ENCODE assay signal across 14 cellular contexts in the genomic region with DNA sequence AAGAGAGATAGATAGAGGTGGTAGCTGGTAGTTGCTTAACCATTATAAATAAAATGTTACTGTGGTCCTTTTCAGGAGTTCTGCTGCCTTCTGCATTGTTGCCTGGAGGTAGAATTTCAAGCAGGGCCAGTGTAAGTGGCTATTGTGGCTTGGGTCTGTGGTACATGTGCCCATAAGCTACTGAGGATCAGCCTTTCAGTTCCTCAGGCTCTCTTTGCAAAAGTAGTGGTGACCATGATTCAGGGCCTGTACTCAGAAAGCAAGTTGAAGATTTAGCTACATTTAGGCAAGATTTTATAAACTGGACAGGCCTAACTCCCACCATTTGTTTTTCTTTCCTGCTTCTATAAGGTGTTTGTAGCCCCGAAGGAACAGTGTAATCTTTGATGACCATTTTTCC.
DNase-seq lines count a peak whose midpoint lies in the region; FAIRE-seq and TF ChIP-seq lines count a peak whose summit lies in the region.
"Had no signal": no experiment of that assay in that cellular context is flagged by ENCODE, and none has a peak within 500 bp of the region (broad histone marks: within the 10 kb centered on the region; RNA-seq: fewer than 3 reads in every experiment).

No MANE protein-coding gene starts in this region.

- no peak for TF ChIP-seq POLR2A in sigmoid colon (IDR thresholded peaks at IDR 0.05)

- CTCF ChIA-PET in A673 (lab: Charles Lee): no interaction called here

- no peak overlapping the region for H3K9ac ChIP-seq in Loucy (ENCODE audit: low read depth, low read length, poor library complexity, severe bottlenecking)
- no peak overlapping the region for H3K9ac ChIP-seq in fibroblast of lung (ENCODE audit: insufficient read depth, low read length)
- no peak overlapping the region for H3K9ac ChIP-seq in endodermal cell (ENCODE audit: extremely low read depth, low read length, poor library complexity, severe bottlenecking)

- BruUV-seq in A673 (replicated peaks; lab: Mats Ljungman, UMichigan): TSS peak; percentile 64

- 35 to 50% methylated on average over 1 of the region's 1 CpG for WGBS in sigmoid colon, 2 donors
- WGBS in endodermal cell (ENCODE audit: insufficient coverage in 1 of 2, insufficient read length in 1 of 2), 2 experiments: 97 to 100% methylated on average over 1 of the region's 1 CpG

- H3K36me3 Mint-ChIP-seq in endodermal cell (ENCODE audit: low read depth): no peaks in the 10 kb centered on the region

- H3F3A ChIP-seq in Loucy (ENCODE audit: low read depth): 0 out of 2 replicates have a peak, but pooled peaks cover 3% of the 10 kb centered on the region

- no peaks in the 10 kb centered on the region for H3K27me3 ChIP-seq in A673 (replicated peaks; ENCODE audit: insufficient read depth, low read depth, low read length, poor library complexity)
- H3K27me3 ChIP-seq in Loucy (ENCODE audit: insufficient read depth, low read length, poor library complexity, severe bottlenecking): no peaks in the 10 kb centered on the region
- H3K27me3 ChIP-seq in fibroblast of lung (ENCODE audit: control insufficient read depth, insufficient read depth, low read length): no peaks in the 10 kb centered on the region
- H3K27me3 ChIP-seq in sigmoid colon: no peaks in the 10 kb centered on the region
- no peaks in the 10 kb centered on the region for H3K27me3 ChIP-seq in endodermal cell (ENCODE audit: control insufficient read depth, insufficient read depth, low read length, poor library complexity, severe bottlenecking)

- POLR2A ChIA-PET in A673 (lab: Charles Lee; ENCODE audit: low non-redundant PET): no interaction called here

- TF ChIP-seq EP300 in sigmoid colon (IDR thresholded peaks at IDR 0.05): no peak

- H3K4me3 ChIP-seq in A673 (ENCODE audit: low read depth, low read length, poor library complexity, severe bottlenecking): no peak overlapping the region
- no peak overlapping the region for H3K4me3 ChIP-seq in Loucy (ENCODE audit: low read length, poor library complexity, severe bottlenecking)
- H3K4me3 ChIP-seq in fibroblast of lung (replicated peaks in 1 of 4; ENCODE audit: control extremely low read depth in 1 of 4, insufficient read depth in 1 of 4, low read depth in 3 of 4, low read length in 4 of 4): no peak overlapping the region
- no peak overlapping the region for H3K4me3 ChIP-seq in sigmoid colon
- no peak overlapping the region for H3K4me3 ChIP-seq in endodermal cell (ENCODE audit: low read length)
- H3K4me3 ChIP-seq: lung had no signal

- H3K4me1 ChIP-seq in A673 (ENCODE audit: insufficient read depth, low read length, poor library complexity, severe bottlenecking) (peaks cover 35% of the 10 kb centered on the region), Loucy (ENCODE audit: insufficient read depth, low read length, poor library complexity, severe bottlenecking) (peaks cover 6% of the 10 kb centered on the region), fibroblast of lung (ENCODE audit: control insufficient read depth, extremely low read depth, insufficient read depth, low read length) (peaks cover 5% of the 10 kb centered on the region), sigmoid colon (peaks cover 0 to 17% (median 9%) of the 10 kb centered on the region in 4 donors), endodermal cell (ENCODE audit: control insufficient read depth, insufficient read depth, low read length) (peaks cover 3% of the 10 kb centered on the region)

- H4K20me1 ChIP-seq in Loucy (ENCODE audit: insufficient read depth, low read length, poor library complexity, severe bottlenecking) (no peaks in the 10 kb centered on the region), fibroblast of lung (ENCODE audit: control insufficient read depth, extremely low read depth, insufficient read depth, low read length) (no peaks in the 10 kb centered on the region)

- H3K4me1 Mint-ChIP-seq in endodermal cell: peaks cover 14% of the 10 kb centered on the region

- DNase-seq in A673 (ENCODE audit: low spot score) (no peak), fibroblast of lung (ENCODE audit: low read depth in 2 of 2) (no peak), sigmoid colon (no peak), urothelium cell line (ENCODE audit: low spot score) (no peak), NCI-H1417 (lab: John Stamatoyannopoulos, UW) (no peak), NCI-H524 treated with DMSO at 0.1 percent for 48 hours (lab: John Stamatoyannopoulos, UW) (no peak), endodermal cell (no peak)
- DNase-seq: activated naive CD8-positive, alpha-beta T cell treated with anti-CD3 and anti-CD28 coated beads, Interleukin-2, amount 10 ng/mL, durations not matched to agents 7 days and 5 days; SHP77 treated with DMSO at 0.1 percent for 48 hours; substantia nigra had no signal

- peak overlapping the region; percentile 27 for H3K4me2 ChIP-seq in Loucy (ENCODE audit: low read depth, low read length, poor library complexity, severe bottlenecking)
- H3K4me2 ChIP-seq in fibroblast of lung (ENCODE audit: extremely low read depth, insufficient read depth, low read length): peak overlapping the region; percentile 11

- no peak for FAIRE-seq in urothelium cell line (lab: Jason Lieb, UNC)

- H3K27ac Mint-ChIP-seq in endodermal cell: no peak overlapping the region
- H3K27ac Mint-ChIP-seq: B cell had no signal

- no peaks in the 10 kb centered on the region for H3K9me3 ChIP-seq in A673 (ENCODE audit: low read depth, low read length, poor library complexity, severe bottlenecking)
- H3K9me3 ChIP-seq in Loucy (ENCODE audit: insufficient read depth, low read depth, low read length): no peaks in the 10 kb centered on the region
- no peaks in the 10 kb centered on the region for H3K9me3 ChIP-seq in fibroblast of lung (ENCODE audit: control insufficient read depth, insufficient read depth, low read depth, low read length)
- H3K9me3 ChIP-seq in sigmoid colon: no peaks in the 10 kb centered on the region
- H3K9me3 ChIP-seq in endodermal cell (ENCODE audit: control insufficient read depth, low read length): no peaks in the 10 kb centered on the region
- H3K9me3 ChIP-seq: neutrophil had no signal

- H3K79me2 ChIP-seq in Loucy (ENCODE audit: insufficient read depth, low read length) (no peaks in the 10 kb centered on the region), fibroblast of lung (ENCODE audit: control insufficient read depth, insufficient read depth, low read length) (peaks cover 6% of the 10 kb centered on the region)

- H3K36me3 ChIP-seq in A673 (ENCODE audit: insufficient read depth, low read length, poor library complexity, severe bottlenecking) (no peaks in the 10 kb centered on the region), Loucy (ENCODE audit: insufficient read depth, low read length) (no peaks in the 10 kb centered on the region), fibroblast of lung (ENCODE audit: control insufficient read depth, insufficient read depth, low read length) (no peaks in the 10 kb centered on the region), sigmoid colon (no peaks in the 10 kb centered on the region), endodermal cell (ENCODE audit: control insufficient read depth, insufficient read depth, low read length) (no peaks in the 10 kb centered on the region)
- H3K36me3 ChIP-seq: neutrophil had no signal

- H3K27me3 Mint-ChIP-seq in endodermal cell (ENCODE audit: insufficient read depth): no peaks in the 10 kb centered on the region
- H3K27me3 Mint-ChIP-seq: B cell had no signal

- H3K27ac ChIP-seq in A673 (ENCODE audit: low read depth, low read length, poor library complexity, severe bottlenecking) (peak overlapping the region; percentile 88), fibroblast of lung (ENCODE audit: insufficient read depth, low read length) (peak overlapping the region; percentile 63), sigmoid colon (peak overlapping the region; percentile 12 to 69 (median 48)), endodermal cell (ENCODE audit: low read depth, low read length) (no peak overlapping the region)
- H3K27ac ChIP-seq: neutrophil had no signal

- H2AFZ ChIP-seq in Loucy (ENCODE audit: low read length) (no peak overlapping the region), fibroblast of lung (ENCODE audit: low read length) (peak overlapping the region; percentile 79)

- intact Hi-C loops in A673 (cut with micrococcal nuclease; ENCODE audit: unreplicated experiment): no loop called here
- intact Hi-C loops in sigmoid colon (cut with DNase I): no loop called here

- H3K4me3 Mint-ChIP-seq in endodermal cell: no peak overlapping the region
- H3K4me3 Mint-ChIP-seq: B cell had no signal

- TF ChIP-seq CTCF in A673 (conservative IDR thresholded peaks at IDR 0.05; ENCODE audit: low read depth, low read length) (no peak), Loucy (conservative IDR thresholded peaks at IDR 0.05; ENCODE audit: low read length) (no peak), fibroblast of lung (conservative IDR thresholded peaks at IDR 0.05 in 1 of 2, IDR thresholded peaks at IDR 0.05 in 1 of 2; ENCODE audit: low read depth in 1 of 2, low read length in 2 of 2) (no peak), sigmoid colon (IDR thresholded peaks at IDR 0.05) (no peak), endodermal cell (conservative IDR thresholded peaks at IDR 0.05) (no peak)

- H3K9me3 Mint-ChIP-seq in endodermal cell: no peaks in the 10 kb centered on the region

- no peaks in the 10 kb centered on the region for H3K9me2 ChIP-seq in Loucy (replicated peaks; ENCODE audit: low read depth, low read length)
